1 cellular context compared by ENCODE assay signal in genomic region chr17:68943123-68943811, GRCh38.
TF ChIP-seq lines count a peak whose summit lies in the region.

No MANE protein-coding gene starts in this region.

TF ChIP-seq in liver, 16 proteins besides CTCF, POLR2A, EP300 and RAD21 (continued from another document):
- TF ChIP-seq, protein P1, sequence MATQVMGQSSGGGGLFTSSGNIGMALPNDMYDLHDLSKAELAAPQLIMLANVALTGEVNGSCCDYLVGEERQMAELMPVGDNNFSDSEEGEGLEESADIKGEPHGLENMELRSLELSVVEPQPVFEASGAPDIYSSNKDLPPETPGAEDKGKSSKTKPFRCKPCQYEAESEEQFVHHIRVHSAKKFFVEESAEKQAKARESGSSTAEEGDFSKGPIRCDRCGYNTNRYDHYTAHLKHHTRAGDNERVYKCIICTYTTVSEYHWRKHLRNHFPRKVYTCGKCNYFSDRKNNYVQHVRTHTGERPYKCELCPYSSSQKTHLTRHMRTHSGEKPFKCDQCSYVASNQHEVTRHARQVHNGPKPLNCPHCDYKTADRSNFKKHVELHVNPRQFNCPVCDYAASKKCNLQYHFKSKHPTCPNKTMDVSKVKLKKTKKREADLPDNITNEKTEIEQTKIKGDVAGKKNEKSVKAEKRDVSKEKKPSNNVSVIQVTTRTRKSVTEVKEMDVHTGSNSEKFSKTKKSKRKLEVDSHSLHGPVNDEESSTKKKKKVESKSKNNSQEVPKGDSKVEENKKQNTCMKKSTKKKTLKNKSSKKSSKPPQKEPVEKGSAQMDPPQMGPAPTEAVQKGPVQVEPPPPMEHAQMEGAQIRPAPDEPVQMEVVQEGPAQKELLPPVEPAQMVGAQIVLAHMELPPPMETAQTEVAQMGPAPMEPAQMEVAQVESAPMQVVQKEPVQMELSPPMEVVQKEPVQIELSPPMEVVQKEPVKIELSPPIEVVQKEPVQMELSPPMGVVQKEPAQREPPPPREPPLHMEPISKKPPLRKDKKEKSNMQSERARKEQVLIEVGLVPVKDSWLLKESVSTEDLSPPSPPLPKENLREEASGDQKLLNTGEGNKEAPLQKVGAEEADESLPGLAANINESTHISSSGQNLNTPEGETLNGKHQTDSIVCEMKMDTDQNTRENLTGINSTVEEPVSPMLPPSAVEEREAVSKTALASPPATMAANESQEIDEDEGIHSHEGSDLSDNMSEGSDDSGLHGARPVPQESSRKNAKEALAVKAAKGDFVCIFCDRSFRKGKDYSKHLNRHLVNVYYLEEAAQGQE (IDR thresholded peaks at IDR 0.05), result no peak
- peak; percentile 55 for TF ChIP-seq HNF4G (IDR thresholded peaks at IDR 0.05)
- no peak for TF ChIP-seq EGR1 (IDR thresholded peaks at IDR 0.05; ENCODE audit: low read depth in 2 of 2)
- TF ChIP-seq SP1 (IDR thresholded peaks at IDR 0.05), result peak; percentile 51
- no peak for TF ChIP-seq FOXA2 (IDR thresholded peaks at IDR 0.05)
- peak; percentile 85 to 86 for TF ChIP-seq HNF4A (conservative IDR thresholded peaks at IDR 0.05)
- TF ChIP-seq, protein P2, sequence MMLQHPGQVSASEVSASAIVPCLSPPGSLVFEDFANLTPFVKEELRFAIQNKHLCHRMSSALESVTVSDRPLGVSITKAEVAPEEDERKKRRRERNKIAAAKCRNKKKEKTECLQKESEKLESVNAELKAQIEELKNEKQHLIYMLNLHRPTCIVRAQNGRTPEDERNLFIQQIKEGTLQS (IDR thresholded peaks at IDR 0.05), result no peak
- TF ChIP-seq RXRA (IDR thresholded peaks at IDR 0.05), result peak; percentile 62 to 63
- TF ChIP-seq, protein P3, sequence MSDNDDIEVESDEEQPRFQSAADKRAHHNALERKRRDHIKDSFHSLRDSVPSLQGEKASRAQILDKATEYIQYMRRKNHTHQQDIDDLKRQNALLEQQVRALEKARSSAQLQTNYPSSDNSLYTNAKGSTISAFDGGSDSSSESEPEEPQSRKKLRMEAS (IDR thresholded peaks at IDR 0.05), result no peak
- TF ChIP-seq TAF1 (conservative IDR thresholded peaks at IDR 0.05), result no peak
